29 cellular contexts compared by ENCODE assay signal in genomic region chr16:71473891-71474290, GRCh38. TPM values are rescaled to one million over a fixed set of nuclear protein-coding genes. Genes with fewer than 3 reads are reported as not detected.
DNase-seq lines count a peak whose midpoint lies in the region; ATAC-seq and TF ChIP-seq lines count a peak whose summit lies in the region.
"Had no signal": no experiment of that assay in that cellular context is flagged by ENCODE, and none has a peak within 500 bp of the region (broad histone marks: within the 10 kb centered on the region; RNA-seq: fewer than 3 reads in every experiment).

No MANE protein-coding gene starts in this region.

- H3K27me3 Mint-ChIP-seq in HFFc6 (ENCODE audit: insufficient read depth): no peaks in the 10 kb centered on the region; the same call in 1 of the 2 replicates
- H3K27me3 Mint-ChIP-seq in activated CD8-positive, alpha-beta memory T cell treated with anti-CD3 and anti-CD28 coated beads, Interleukin-2, amount 10 ng/mL, durations not matched to agents 7 days and 5 days: no peaks in the 10 kb centered on the region
- H3K27me3 Mint-ChIP-seq: IgD-negative memory B cell, memory B cell had no signal

- H3K27ac ChIP-seq in epithelial cell of prostate: peak overlapping the region; percentile 84
- H3K27ac ChIP-seq: breast epithelium, coronary artery, skin epidermis, upper lobe of left lung had no signal

- peak; percentile 10 for DNase-seq in HFFc6
- peak; percentile 79 for DNase-seq in RPMI7951 (ENCODE audit: low read depth)
- peak; percentile 51 for DNase-seq in epithelial cell of prostate (ENCODE audit: low read depth, low spot score)
- DNase-seq in renal cortical epithelial cell (ENCODE audit: low read depth): peak; percentile 13
- DNase-seq in activated CD8-positive, alpha-beta memory T cell treated with anti-CD3 and anti-CD28 coated beads, Interleukin-2, amount 10 ng/mL, durations not matched to agents 7 days and 5 days: no peak
- no peak for DNase-seq in activated CD8-positive, alpha-beta memory T cell treated with anti-CD3 and anti-CD28 coated beads, Interleukin-2, amount 50 U/mL, for 4 hours
- DNase-seq: activated CD4-positive, alpha-beta T cell treated with anti-CD3 and anti-CD28 coated beads, Interleukin-2, amount 50 U/mL, for 48 hours; activated CD4-positive, CD25-positive, alpha-beta regulatory T cell; CD8-positive, alpha-beta memory T cell; DMS53; endodermal cell; glutamatergic neuron; left colon; NCI-H1105 treated with DMSO at 0.1 percent for 48 hours; NCI-H2029 treated with DMSO at 0.1 percent for 48 hours; NCI-H2227 treated with DMSO at 0.1 percent for 48 hours; stimulated activated CD4-positive, alpha-beta T cell treated with anti-CD3 and anti-CD28 coated beads, Interleukin-1b, Interleukin-23, amount 100 ng/mL, for 48 hours; upper lobe of left lung had no signal

- TF ChIP-seq CTCF in HFFc6 (IDR thresholded peaks at IDR 0.05): no peak

- CTCF ChIA-PET in activated CD8-positive, alpha-beta memory T cell treated with anti-CD3 and anti-CD28 coated beads, Interleukin-2, amount 10 ng/mL, durations not matched to agents 7 days and 5 days (lab: Charles Lee): no interaction called here

- H3K9me3 Mint-ChIP-seq in HFFc6: peaks cover 51% of the 10 kb centered on the region
- H3K9me3 Mint-ChIP-seq in activated CD8-positive, alpha-beta memory T cell treated with anti-CD3 and anti-CD28 coated beads, Interleukin-2, amount 10 ng/mL, durations not matched to agents 7 days and 5 days (ENCODE audit: low read depth): no peaks in the 10 kb centered on the region
- H3K9me3 Mint-ChIP-seq: CD8-positive, alpha-beta memory T cell; endodermal cell; IgD-negative memory B cell; memory B cell had no signal

- peak overlapping the region; percentile 52 for H3K4me3 Mint-ChIP-seq in HFFc6
- H3K4me3 Mint-ChIP-seq in activated CD8-positive, alpha-beta memory T cell treated with anti-CD3 and anti-CD28 coated beads, Interleukin-2, amount 10 ng/mL, durations not matched to agents 7 days and 5 days: no peak overlapping the region
- H3K4me3 Mint-ChIP-seq: CD8-positive, alpha-beta memory T cell; endodermal cell; IgD-negative memory B cell; memory B cell had no signal

- peaks cover 58% of the 10 kb centered on the region for H3K36me3 Mint-ChIP-seq in HFFc6 (ENCODE audit: low read depth)
- H3K36me3 Mint-ChIP-seq in activated CD8-positive, alpha-beta memory T cell treated with anti-CD3 and anti-CD28 coated beads, Interleukin-2, amount 10 ng/mL, durations not matched to agents 7 days and 5 days: peaks cover 2% of the 10 kb centered on the region

- peaks cover 48% of the 10 kb centered on the region for H3K4me1 Mint-ChIP-seq in HFFc6 (ENCODE audit: low read depth)
- peaks cover 2% of the 10 kb centered on the region for H3K4me1 Mint-ChIP-seq in activated CD8-positive, alpha-beta memory T cell treated with anti-CD3 and anti-CD28 coated beads, Interleukin-2, amount 10 ng/mL, durations not matched to agents 7 days and 5 days
- H3K4me1 Mint-ChIP-seq: CD8-positive, alpha-beta memory T cell; endodermal cell; memory B cell had no signal

- ATAC-seq in activated CD8-positive, alpha-beta memory T cell treated with anti-CD3 and anti-CD28 coated beads, Interleukin-2, amount 10 ng/mL, durations not matched to agents 7 days and 5 days: no peak
- ATAC-seq in GM21390 (IDR thresholded peaks at IDR 0.05; ENCODE audit: unreplicated experiment) (no peak), GM21576 (IDR thresholded peaks at IDR 0.05; ENCODE audit: unreplicated experiment) (no peak)
- ATAC-seq: left colon had no signal

- H3K27ac Mint-ChIP-seq in HFFc6: peak overlapping the region; percentile 83
- H3K27ac Mint-ChIP-seq in activated CD8-positive, alpha-beta memory T cell treated with anti-CD3 and anti-CD28 coated beads, Interleukin-2, amount 10 ng/mL, durations not matched to agents 7 days and 5 days: no peak overlapping the region
- H3K27ac Mint-ChIP-seq: CD8-positive, alpha-beta memory T cell; endodermal cell; IgD-negative memory B cell; memory B cell had no signal

RNA-seq across cellular contexts. Expression of gene ZNF23, which starts 11.8 kb away (rescaled TPM):
- 10 to 100 TPM; 12.8 to 16.3 (median 14.5) TPM for total RNA-seq in HFFc6 (2021; fragmentation: NEBNext Ultra II Directional; extraction: Animal tissue kit (Norgen Biotek cat#: 25700))
- 9.1 and 10.2 TPM in 2 replicates for total RNA-seq in RPMI7951 (2014; rRNA removed; shearing (Covaris generic))
- total RNA-seq in renal cortical epithelial cell: 5.9 and 10.5 TPM in 2 replicates
- 1 to 10 TPM; 7.1 to 7.6 TPM for total RNA-seq in activated CD8-positive, alpha-beta memory T cell treated with anti-CD3 and anti-CD28 coated beads, Interleukin-2, amount 10 ng/mL, durations not matched to agents 7 days and 5 days

RNA-seq across cellular contexts. Expression of gene ZNF19, which starts 15.2 kb away (rescaled TPM):
- total RNA-seq in HFFc6 (2021; fragmentation: NEBNext Ultra II Directional; extraction: Animal tissue kit (Norgen Biotek cat#: 25700)): 1 to 10 TPM; 1.1 to 2.0 (median 1.6) TPM
- 2.2 and 3.8 TPM in 2 replicates for total RNA-seq in RPMI7951 (2014; rRNA removed; shearing (Covaris generic))
- 2.1 and 8.9 TPM in 2 replicates for total RNA-seq in renal cortical epithelial cell
- 1 to 10 TPM; 1.8 to 2.9 TPM for total RNA-seq in activated CD8-positive, alpha-beta memory T cell treated with anti-CD3 and anti-CD28 coated beads, Interleukin-2, amount 10 ng/mL, durations not matched to agents 7 days and 5 days

RNA-seq across cellular contexts. Expression of gene TLE7, which starts 32.0 kb away (rescaled TPM):
- not detected for total RNA-seq in HFFc6 (2021; fragmentation: NEBNext Ultra II Directional; extraction: Animal tissue kit (Norgen Biotek cat#: 25700))
- not detected in 2 replicates for total RNA-seq in RPMI7951 (2014; rRNA removed; shearing (Covaris generic))
- total RNA-seq in renal cortical epithelial cell: not detected in 2 replicates
- not detected for total RNA-seq in activated CD8-positive, alpha-beta memory T cell treated with anti-CD3 and anti-CD28 coated beads, Interleukin-2, amount 10 ng/mL, durations not matched to agents 7 days and 5 days
- total RNA-seq: breast epithelium; CD8-positive, alpha-beta memory T cell; H4; left colon; myocyte; pulmonary artery endothelial cell; subcutaneous adipose tissue; upper lobe of left lung had no signal

RNA-seq across cellular contexts. Expression of gene CHST4, which starts 52.3 kb away (rescaled TPM):
- not detected for total RNA-seq in HFFc6 (2021; fragmentation: NEBNext Ultra II Directional; extraction: Animal tissue kit (Norgen Biotek cat#: 25700))
- not detected in 2 replicates for total RNA-seq in RPMI7951 (2014; rRNA removed; shearing (Covaris generic))
- not detected in 2 replicates for total RNA-seq in renal cortical epithelial cell
- total RNA-seq in activated CD8-positive, alpha-beta memory T cell treated with anti-CD3 and anti-CD28 coated beads, Interleukin-2, amount 10 ng/mL, durations not matched to agents 7 days and 5 days: not detected
- total RNA-seq: CD8-positive, alpha-beta memory T cell; left colon; myocyte; pulmonary artery endothelial cell had no signal

Comparison
In these comparisons a context has a peak if more than half of its experiments do, and no peak if none do; other contexts are left out.
1. DNase-seq: peak in HFFc6 (single experiment), RPMI7951 (single experiment), epithelial cell of prostate (single experiment) and renal cortical epithelial cell (single experiment); none in activated CD8-positive, alpha-beta memory T cell treated with anti-CD3 and anti-CD28 coated beads, Interleukin-2, amount 10 ng/mL, durations not matched to agents 7 days and 5 days (single experiment) and activated CD8-positive, alpha-beta memory T cell treated with anti-CD3 and anti-CD28 coated beads, Interleukin-2, amount 50 U/mL, for 4 hours (single experiment).